8 cellular contexts compared by ENCODE assay signal in genomic region chr3:63862804-63863149, GRCh38. TPM values are rescaled to one million over a fixed set of nuclear protein-coding genes. Genes with fewer than 3 reads are reported as not detected.
DNase-seq lines count a peak whose midpoint lies in the region; ATAC-seq and TF ChIP-seq lines count a peak whose summit lies in the region.

No MANE protein-coding gene starts in this region.

- WGBS in liver, result 18% methylated on average over 5 of the region's 5 CpGs

- peaks cover 19% of the 10 kb centered on the region for H3K36me3 Mint-ChIP-seq in activated naive CD8-positive, alpha-beta T cell treated with anti-CD3 and anti-CD28 coated beads, Interleukin-2, amount 10 ng/mL, durations not matched to agents 7 days and 5 days
- peaks cover 16% of the 10 kb centered on the region for H3K36me3 Mint-ChIP-seq in type B pancreatic cell

- no peaks in the 10 kb centered on the region for H3K9me2 ChIP-seq in DOHH2 (replicated peaks; ENCODE audit: control insufficient read depth, low read length)

- peaks cover 25% of the 10 kb centered on the region for H3K36me3 ChIP-seq in DOHH2 (ENCODE audit: control insufficient read depth, low read length)
- no peaks in the 10 kb centered on the region for H3K36me3 ChIP-seq in liver (ENCODE audit: control insufficient read depth in 4 of 4, insufficient read depth in 3 of 4, low read depth in 1 of 4, low read length in 3 of 4)

- H3K4me3 Mint-ChIP-seq in activated naive CD8-positive, alpha-beta T cell treated with anti-CD3 and anti-CD28 coated beads, Interleukin-2, amount 10 ng/mL, durations not matched to agents 7 days and 5 days, result peak overlapping the region; percentile 82
- H3K4me3 Mint-ChIP-seq in type B pancreatic cell, result peak overlapping the region; percentile 84

- H3K4me3 ChIP-seq in DOHH2 (ENCODE audit: low read length), result peak overlapping the region; percentile 85
- H3K4me3 ChIP-seq in HFF-Myc (replicated peaks; ENCODE audit: low read depth, low read length), result peak overlapping the region; percentile 83
- H3K4me3 ChIP-seq in liver (ENCODE audit: low read depth in 1 of 3, low read length in 3 of 3), result peak overlapping the region; percentile 68 to 100 (median 72)

- TF ChIP-seq RAD21 in liver (IDR thresholded peaks at IDR 0.05), result no peak

- H3K4me1 Mint-ChIP-seq in activated naive CD8-positive, alpha-beta T cell treated with anti-CD3 and anti-CD28 coated beads, Interleukin-2, amount 10 ng/mL, durations not matched to agents 7 days and 5 days, result peaks cover 39% of the 10 kb centered on the region
- H3K4me1 Mint-ChIP-seq in type B pancreatic cell (ENCODE audit: unreplicated experiment), result peaks cover 40% of the 10 kb centered on the region

- peaks cover 34% of the 10 kb centered on the region for H3K4me1 ChIP-seq in DOHH2 (ENCODE audit: control insufficient read depth, low read length)
- H3K4me1 ChIP-seq in liver (ENCODE audit: control insufficient read depth in 4 of 4, insufficient read depth in 4 of 4, low read length in 3 of 4), result peaks cover 0 to 13% (median 11%) of the 10 kb centered on the region in 4 donors

- POLR2A ChIA-PET in activated naive CD8-positive, alpha-beta T cell treated with anti-CD3 and anti-CD28 coated beads, Interleukin-2, amount 10 ng/mL, durations not matched to agents 7 days and 5 days (lab: Charles Lee), result interaction anchor here (1.4 to 2.3 kb wide), 3 partner anchors 48 to 161 kb away, joined by 4 to 8 read pairs (median 5); partner anchors contain the start of genes PSMD6 and SCAANT1

- no peaks in the 10 kb centered on the region for H3F3A ChIP-seq in DOHH2 (ENCODE audit: control insufficient read depth, insufficient read depth)

- peaks cover 94% of the 10 kb centered on the region for H3K79me2 ChIP-seq in DOHH2 (ENCODE audit: control insufficient read depth, low read length)

- H4K20me1 ChIP-seq in DOHH2 (ENCODE audit: control insufficient read depth, insufficient read depth, low read depth, low read length), result 0 out of 2 replicates have a peak, but pooled peaks cover 2% of the 10 kb centered on the region

- no peak for ATAC-seq in activated naive CD8-positive, alpha-beta T cell treated with anti-CD3 and anti-CD28 coated beads, Interleukin-2, amount 10 ng/mL, durations not matched to agents 7 days and 5 days (ENCODE audit: low read depth)
- ATAC-seq in GM19397 (IDR thresholded peaks at IDR 0.05; ENCODE audit: unreplicated experiment), result no peak

- peak overlapping the region; percentile 64 for H3K4me2 ChIP-seq in DOHH2 (ENCODE audit: low read length)

- DNase-seq in HFF-Myc (ENCODE audit: extremely low read depth, low read depth) (no peak), type B pancreatic cell (ENCODE audit: extremely low spot score, unreplicated experiment) (no peak), NCI-H2029 (lab: John Stamatoyannopoulos, UW) (no peak), NOMO-1 treated with dmso at 0.1 percent for 144 hours (lab: John Stamatoyannopoulos, UW; ENCODE audit: unreplicated experiment) (no peak)
- no peak for DNase-seq in activated naive CD8-positive, alpha-beta T cell treated with anti-CD3 and anti-CD28 coated beads, Interleukin-2, amount 10 ng/mL, durations not matched to agents 7 days and 5 days

- no peak for TF ChIP-seq CTCF in DOHH2 (IDR thresholded peaks at IDR 0.05; ENCODE audit: low read depth, low read length, poor library complexity, severe bottlenecking)
- TF ChIP-seq CTCF in HFF-Myc (IDR thresholded peaks at IDR 0.05; ENCODE audit: low read depth, low read length, missing control alignments), result no peak
- no peak for TF ChIP-seq CTCF in liver (IDR thresholded peaks at IDR 0.05; ENCODE audit: low read depth, low read length, missing input control)
- no peak for TF ChIP-seq CTCF in type B pancreatic cell (conservative IDR thresholded peaks at IDR 0.05)

- H3K27me3 ChIP-seq in DOHH2 (ENCODE audit: control insufficient read depth, low read length) (no peaks in the 10 kb centered on the region), liver (ENCODE audit: control insufficient read depth in 4 of 4, insufficient read depth in 4 of 4, low read length in 3 of 4) (no peaks in the 10 kb centered on the region)

- no peaks in the 10 kb centered on the region for H3K9me3 Mint-ChIP-seq in activated naive CD8-positive, alpha-beta T cell treated with anti-CD3 and anti-CD28 coated beads, Interleukin-2, amount 10 ng/mL, durations not matched to agents 7 days and 5 days
- no peaks in the 10 kb centered on the region for H3K9me3 Mint-ChIP-seq in type B pancreatic cell

- H3K27me3 Mint-ChIP-seq in activated naive CD8-positive, alpha-beta T cell treated with anti-CD3 and anti-CD28 coated beads, Interleukin-2, amount 10 ng/mL, durations not matched to agents 7 days and 5 days, result no peaks in the 10 kb centered on the region
- H3K27me3 Mint-ChIP-seq in type B pancreatic cell, result no peaks in the 10 kb centered on the region

- peak overlapping the region; percentile 95 for H3K27ac Mint-ChIP-seq in activated naive CD8-positive, alpha-beta T cell treated with anti-CD3 and anti-CD28 coated beads, Interleukin-2, amount 10 ng/mL, durations not matched to agents 7 days and 5 days
- peak overlapping the region; percentile 68 for H3K27ac Mint-ChIP-seq in type B pancreatic cell

- peak overlapping the region; percentile 69 to 78 for H3K9ac ChIP-seq in liver (ENCODE audit: low read depth in 1 of 2, low read length in 2 of 2)

- no peaks in the 10 kb centered on the region for H3K9me3 ChIP-seq in DOHH2 (ENCODE audit: control insufficient read depth, insufficient read depth, low read length)
- no peaks in the 10 kb centered on the region for H3K9me3 ChIP-seq in liver (ENCODE audit: control insufficient read depth in 4 of 4, low read length in 3 of 4)

- H3K27ac ChIP-seq in DOHH2 (ENCODE audit: low read depth, low read length), result peak overlapping the region; percentile 67
- H3K27ac ChIP-seq in liver (ENCODE audit: low read depth in 1 of 2, low read length in 2 of 2), result peak overlapping the region in 1 of 2 donors; percentile 94

TF ChIP-seq in liver, 16 proteins besides CTCF, POLR2A, EP300 and RAD21:
- TF ChIP-seq ATF3 (IDR thresholded peaks at IDR 0.05), result no peak
- no peak for TF ChIP-seq SP1 (IDR thresholded peaks at IDR 0.05)
- no peak for TF ChIP-seq MAX (IDR thresholded peaks at IDR 0.05)
- TF ChIP-seq NR2F2 (IDR thresholded peaks at IDR 0.05), result no peak
- TF ChIP-seq FOXA2 (IDR thresholded peaks at IDR 0.05), result no peak
- no peak for TF ChIP-seq EGR1 (IDR thresholded peaks at IDR 0.05; ENCODE audit: low read depth in 2 of 2)
- no peak for TF ChIP-seq TAF1 (conservative IDR thresholded peaks at IDR 0.05)
- no peak for TF ChIP-seq HNF4A (conservative IDR thresholded peaks at IDR 0.05)
- TF ChIP-seq GABPA (IDR thresholded peaks at IDR 0.05 in 1 of 2, conservative IDR thresholded peaks at IDR 0.05 in 1 of 2), result no peak
- TF ChIP-seq ZBTB33 (IDR thresholded peaks at IDR 0.05), result no peak
- TF ChIP-seq FOXA1 (IDR thresholded peaks at IDR 0.05), result no peak
- TF ChIP-seq JUND (IDR thresholded peaks at IDR 0.05), result no peak
- TF ChIP-seq RXRA (IDR thresholded peaks at IDR 0.05), result no peak
TF ChIP-seq in liver: peak in this region for 0.

RNA-seq across cellular contexts. Expression of gene THOC7, which starts 0.8 kb away (rescaled TPM):
- total RNA-seq in activated naive CD8-positive, alpha-beta T cell treated with anti-CD3 and anti-CD28 coated beads, Interleukin-2, amount 10 ng/mL, durations not matched to agents 7 days and 5 days, result 10 to 100 TPM; 70.1 to 77.4 TPM
- 10 to 100 TPM; 11.7 to 22.4 TPM for total RNA-seq in liver
- polyA plus RNA-seq in liver, result 10 to 100 TPM; 23.5 to 38.6 TPM
- total RNA-seq in type B pancreatic cell (ENCODE audit: low replicate concordance), result 48.3 and 53.0 TPM in 2 replicates

RNA-seq across cellular contexts. Expression of gene ATXN7, which starts 0.9 kb away (rescaled TPM):
- total RNA-seq in activated naive CD8-positive, alpha-beta T cell treated with anti-CD3 and anti-CD28 coated beads, Interleukin-2, amount 10 ng/mL, durations not matched to agents 7 days and 5 days, result 10 to 100 TPM; 88.2 to 91.8 TPM
- total RNA-seq in liver (10 to 100 TPM in 1 of 2 donors, 1 to 10 TPM in 1; 7.7 to 13.6 TPM), type B pancreatic cell (ENCODE audit: low replicate concordance) (18.6 and 19.8 TPM in 2 replicates)
- 1 to 10 TPM; 2.8 to 3.5 TPM for polyA plus RNA-seq in liver

RNA-seq across cellular contexts. Expression of gene C3orf49, which starts 43.7 kb away (rescaled TPM):
- total RNA-seq in activated naive CD8-positive, alpha-beta T cell treated with anti-CD3 and anti-CD28 coated beads, Interleukin-2, amount 10 ng/mL, durations not matched to agents 7 days and 5 days, result not detected
- total RNA-seq in liver (not detected), type B pancreatic cell (ENCODE audit: low replicate concordance) (not detected in 2 replicates)
- under 1 TPM in 1 of 2 donors, not detected in 1; 0.13 TPM for polyA plus RNA-seq in liver

RNA-seq across cellular contexts. Expression of gene SCAANT1, which starts 49.4 kb away (rescaled TPM):
- 1 to 10 TPM in 1 of 2 experiments, not detected in 1; 1.8 TPM for total RNA-seq in activated naive CD8-positive, alpha-beta T cell treated with anti-CD3 and anti-CD28 coated beads, Interleukin-2, amount 10 ng/mL, durations not matched to agents 7 days and 5 days
- not detected for total RNA-seq in liver
- polyA plus RNA-seq in liver, result not detected
- not detected in 2 replicates for total RNA-seq in type B pancreatic cell (ENCODE audit: low replicate concordance)
